8 cellular contexts compared by ENCODE assay signal in the genomic region with DNA sequence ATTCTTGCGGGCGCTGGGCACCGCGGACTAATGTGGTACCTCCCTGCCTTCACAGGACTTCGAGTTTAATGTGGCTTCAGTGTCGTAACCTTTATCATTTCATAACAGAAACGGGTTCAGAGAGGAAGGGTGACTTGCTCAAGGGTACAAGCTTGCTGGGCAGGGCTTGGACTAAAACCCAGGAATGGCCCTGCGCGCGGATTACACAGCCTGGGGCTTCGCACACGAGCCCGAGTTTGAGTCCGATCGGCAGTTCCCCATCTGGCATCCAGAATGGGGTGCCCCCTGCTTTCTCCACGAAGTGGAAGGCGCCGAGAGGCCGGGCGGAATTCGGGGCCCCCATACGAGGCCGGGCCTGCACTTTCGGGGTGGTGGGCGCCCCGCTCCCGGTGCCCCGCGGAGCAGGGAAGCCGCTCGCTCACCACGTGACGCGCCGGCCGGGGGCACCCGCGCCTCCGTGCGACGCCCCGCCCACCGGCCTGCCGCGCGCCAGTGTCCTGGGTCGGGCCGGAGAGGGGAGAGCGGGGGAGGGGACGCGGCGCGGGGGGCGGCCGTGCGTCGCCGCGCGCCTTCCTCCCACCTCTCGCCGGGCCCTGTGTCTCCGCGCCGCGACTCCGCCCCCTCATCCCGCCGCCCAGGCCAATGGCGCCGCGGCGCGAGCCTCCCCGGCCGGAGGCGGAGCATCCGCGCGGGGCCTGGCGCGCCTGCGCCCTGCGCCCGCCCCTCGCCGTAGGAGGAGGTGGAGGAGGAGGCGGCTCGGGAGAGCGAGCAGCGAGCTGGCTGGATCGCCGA. TPM values are rescaled to one million over a fixed set of nuclear protein-coding genes. Genes with fewer than 3 reads are reported as not detected.
DNase-seq lines count a peak whose midpoint lies in the region; ATAC-seq and TF ChIP-seq lines count a peak whose summit lies in the region.

A gene with protein sequence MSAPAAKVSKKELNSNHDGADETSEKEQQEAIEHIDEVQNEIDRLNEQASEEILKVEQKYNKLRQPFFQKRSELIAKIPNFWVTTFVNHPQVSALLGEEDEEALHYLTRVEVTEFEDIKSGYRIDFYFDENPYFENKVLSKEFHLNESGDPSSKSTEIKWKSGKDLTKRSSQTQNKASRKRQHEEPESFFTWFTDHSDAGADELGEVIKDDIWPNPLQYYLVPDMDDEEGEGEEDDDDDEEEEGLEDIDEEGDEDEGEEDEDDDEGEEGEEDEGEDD (plus strand): TSS at position 722 of the 792 bp plus-strand sequence. CDS start 361 bp downstream, outside the sequence.

- peaks cover 39 to 42% of the 10 kb centered on the region in 2 donors for H3K36me3 Mint-ChIP-seq in activated naive CD4-positive, alpha-beta T cell treated with anti-CD3 and anti-CD28 coated beads, Interleukin-2, amount 50 U/mL, for 72 hours

- H3K4me3 ChIP-seq in osteoblast (ENCODE audit: insufficient read depth, low read length) (peak within 1 kb of the TSS; percentile 96), testis (peak within 1 kb of the TSS; percentile 79 to 96)

- H3K4me1 ChIP-seq in osteoblast (ENCODE audit: insufficient read depth, low read length) (peaks cover 21% of the 10 kb centered on the region), testis (peaks cover 24% of the 10 kb centered on the region)

- peak; percentile 80 for TF ChIP-seq POLR2A in testis (IDR thresholded peaks at IDR 0.05)

- H3K27ac Mint-ChIP-seq in activated naive CD4-positive, alpha-beta T cell treated with anti-CD3 and anti-CD28 coated beads, Interleukin-2, amount 50 U/mL, for 72 hours, result peak within 1 kb of the TSS; percentile 89 to 95

- H3K4me2 ChIP-seq in osteoblast (ENCODE audit: insufficient read depth, low read length), result peak within 1 kb of the TSS; percentile 100

- H2AFZ ChIP-seq in osteoblast (ENCODE audit: low read length), result peak within 1 kb of the TSS; percentile 82

- peaks cover 28% of the 10 kb centered on the region for H3K36me3 ChIP-seq in osteoblast (ENCODE audit: insufficient read depth, low read length)
- H3K36me3 ChIP-seq in testis (ENCODE audit: low read depth, missing control alignments), result no peaks in the 10 kb centered on the region

- no peaks in the 10 kb centered on the region for H3K9me3 Mint-ChIP-seq in activated naive CD4-positive, alpha-beta T cell treated with anti-CD3 and anti-CD28 coated beads, Interleukin-2, amount 50 U/mL, for 72 hours

- DNase-seq in GM03348 (ENCODE audit: low spot score) (peak; percentile 100), NCI-H1092 (lab: John Stamatoyannopoulos, UW) (peak; percentile 90), SKM-1 (lab: John Stamatoyannopoulos, UW; ENCODE audit: unreplicated experiment) (peak; percentile 91), glomerular endothelial cell (ENCODE audit: extremely low read depth, low read depth, low spot score) (no peak), osteoblast (ENCODE audit: insufficient read length, low spot score, missing footprints) (peak; percentile 100), testis (peak; percentile 94)
- DNase-seq in activated naive CD4-positive, alpha-beta T cell treated with anti-CD3 and anti-CD28 coated beads, Interleukin-2, amount 50 U/mL, for 72 hours (ENCODE audit: low spot score in 2 of 2), result peak; percentile 94 to 96

- no peaks in the 10 kb centered on the region for H3K9me3 ChIP-seq in osteoblast (ENCODE audit: low read depth, low read length)
- no peaks in the 10 kb centered on the region for H3K9me3 ChIP-seq in testis

- H4K20me1 ChIP-seq in osteoblast (ENCODE audit: insufficient read depth, low read length), result peaks cover 30% of the 10 kb centered on the region

- intact Hi-C loops in testis (cut with DNase I; ENCODE audit: low total_unique reads), result no loop called here

- peak; percentile 65 for ATAC-seq in HG02571 (IDR thresholded peaks at IDR 0.05; ENCODE audit: unreplicated experiment)
- ATAC-seq in activated naive CD4-positive, alpha-beta T cell treated with anti-CD3 and anti-CD28 coated beads, Interleukin-2, amount 50 U/mL, for 72 hours, result peak; percentile 67 to 79

- H3K27ac ChIP-seq in osteoblast (ENCODE audit: low read depth, low read length) (peak within 1 kb of the TSS; percentile 78), testis (peak within 1 kb of the TSS; percentile 83 to 97)

- H3K79me2 ChIP-seq in osteoblast (ENCODE audit: insufficient read depth, low read length), result peaks cover 53% of the 10 kb centered on the region

- no peak for TF ChIP-seq CTCF in osteoblast (IDR thresholded peaks at IDR 0.05; ENCODE audit: extremely low read depth, low read depth, low read length)
- no peak for TF ChIP-seq CTCF in testis (IDR thresholded peaks at IDR 0.05)

- WGBS in testis, 2 donors, result 0 to 3% methylated on average over 7 to 47 of the region's 93 CpGs

- H3K27me3 ChIP-seq in osteoblast (ENCODE audit: insufficient read depth, low read length), result no peaks in the 10 kb centered on the region
- no peaks in the 10 kb centered on the region for H3K27me3 ChIP-seq in testis

RNA-seq across cellular contexts. Expression of the gene that starts here (rescaled TPM):
- 100 to 1,000 TPM; 499 to 548 TPM for total RNA-seq in activated naive CD4-positive, alpha-beta T cell treated with anti-CD3 and anti-CD28 coated beads, Interleukin-2, amount 50 U/mL, for 72 hours
- total RNA-seq in glomerular endothelial cell (227 and 258 TPM in 2 replicates), osteoblast (365 and 397 TPM in 2 replicates), testis (100 to 1,000 TPM; 113 to 142 TPM)
- polyA plus RNA-seq in testis (ENCODE audit: insufficient read depth, low read depth, low replicate concordance), result 159 TPM
